Comparison of ENCODE assay signal across 9 cellular contexts in the genomic region with DNA sequence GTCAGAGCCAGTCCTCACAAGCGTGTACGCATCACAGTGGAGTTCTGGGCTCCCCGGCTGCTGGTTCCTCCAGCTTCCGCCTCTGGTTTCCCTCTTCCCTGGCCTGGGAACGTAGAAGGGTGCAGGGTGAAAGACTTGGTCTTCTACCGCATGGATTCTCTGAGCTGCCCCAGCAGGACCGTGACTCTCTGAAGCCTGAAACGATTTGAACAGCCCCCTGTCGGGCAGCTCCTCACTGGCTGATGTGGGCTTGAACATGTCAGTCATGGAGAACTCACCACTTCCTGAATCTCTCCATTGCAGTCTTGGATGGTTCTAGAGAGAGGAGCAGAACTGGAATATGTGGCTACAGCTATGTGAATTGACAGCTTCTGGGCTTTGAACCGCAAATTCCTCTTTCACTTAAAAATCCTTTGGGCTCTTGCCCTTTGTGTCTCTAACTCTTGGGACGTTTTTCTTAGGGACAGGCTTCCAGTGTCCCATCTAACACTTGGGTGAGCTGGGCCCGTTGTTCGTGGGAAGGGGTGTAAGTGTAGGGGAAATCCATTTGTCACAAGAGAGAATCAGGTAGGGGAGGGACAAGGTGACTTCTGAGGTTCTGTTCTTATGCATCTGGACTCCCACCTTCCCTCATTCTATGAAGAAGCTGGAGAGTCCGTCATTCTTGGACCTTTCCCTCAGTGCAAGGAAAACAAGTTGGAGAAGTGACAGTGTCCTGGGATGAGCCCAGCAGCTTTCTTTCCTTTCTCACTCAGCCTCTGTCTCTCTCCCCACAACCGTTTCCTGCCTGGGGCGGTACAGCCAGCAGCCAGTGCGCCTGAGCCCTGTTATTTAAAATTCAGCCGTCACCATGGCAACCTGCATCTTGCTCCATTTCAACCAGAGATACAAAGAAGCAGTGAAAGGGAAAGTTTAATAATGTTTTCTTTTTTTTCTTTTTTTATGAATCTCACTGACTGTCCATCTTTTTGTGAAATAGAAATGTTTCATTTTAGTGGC.
A peak's percentile ranks its signal among the peaks of the same experiment; 100 is the strongest.
DNase-seq lines count a peak whose midpoint lies in the region; ATAC-seq and TF ChIP-seq lines count a peak whose summit lies in the region.
"Had no signal": no experiment of that assay in that cellular context is flagged by ENCODE, and none has a peak within 500 bp of the region (broad histone marks: within the 10 kb centered on the region; RNA-seq: fewer than 3 reads in every experiment).

No MANE protein-coding gene starts in this region.

- no peaks in the 10 kb centered on the region for H3K27me3 Mint-ChIP-seq in activated T-cell treated with anti-CD3 and anti-CD28 coated beads, Interleukin-2, amount 50 U/mL, for 4 hours (ENCODE audit: low read depth)

- peak overlapping the region; percentile 89 for H3K27ac ChIP-seq in KOPT-K1 (ENCODE audit: low read depth, low read length, poor library complexity, severe bottlenecking)
- H3K27ac ChIP-seq in heart left ventricle: peak overlapping the region in 2 of 12 donors; percentile 26 to 79
- H3K27ac ChIP-seq in prostate gland: no peak overlapping the region

- H3K4me3 Mint-ChIP-seq in activated T-cell treated with anti-CD3 and anti-CD28 coated beads, Interleukin-2, amount 50 U/mL, for 4 hours: peak overlapping the region; percentile 27
- H3K4me3 Mint-ChIP-seq: nephron had no signal

- TF ChIP-seq POLR2A in heart left ventricle (IDR thresholded peaks at IDR 0.05) (no peak), prostate gland (IDR thresholded peaks at IDR 0.05) (no peak)

- H3K36me3 ChIP-seq in KOPT-K1 (ENCODE audit: insufficient read depth, low read length) (no peaks in the 10 kb centered on the region), heart left ventricle (no peaks in the 10 kb centered on the region), prostate gland (no peaks in the 10 kb centered on the region)

- H3K9me3 ChIP-seq in KOPT-K1 (ENCODE audit: insufficient read depth, low read length, poor library complexity, severe bottlenecking) (no peaks in the 10 kb centered on the region), heart left ventricle (no peaks in the 10 kb centered on the region), prostate gland (no peaks in the 10 kb centered on the region)

- H3K4me1 ChIP-seq in heart left ventricle: peaks cover 0 to 33% (median 0%) of the 10 kb centered on the region in 12 donors
- no peaks in the 10 kb centered on the region for H3K4me1 ChIP-seq in prostate gland (replicated peaks)

- TF ChIP-seq CTCF in heart left ventricle (IDR thresholded peaks at IDR 0.05): no peak
- TF ChIP-seq CTCF in prostate gland (IDR thresholded peaks at IDR 0.05): no peak

- DNase-seq in GDM1 (lab: John Stamatoyannopoulos, UW): peak; percentile 57
- DNase-seq in activated T-cell treated with anti-CD3 and anti-CD28 coated beads, Interleukin-2, amount 50 U/mL, for 4 hours: peak; percentile 51
- peak in 4 of 5 donors; percentile 17 to 57 (median 30) for DNase-seq in heart left ventricle
- DNase-seq in stimulated activated CD4-positive, alpha-beta T cell treated with anti-CD3 and anti-CD28 coated beads, Interleukin-1b, Interleukin-23, amount 100 ng/mL, for 4 hours (ENCODE audit: low read depth in 2 of 2): peak; percentile 22 to 46
- DNase-seq in cerebellar nuclear complex (lab: John Stamatoyannopoulos, UW): no peak
- DNase-seq in prostate gland (ENCODE audit: low spot score): no peak

- peak overlapping the region in 1 of 12 donors; percentile 8 for H3K4me3 ChIP-seq in heart left ventricle
- H3K4me3 ChIP-seq in prostate gland: no peak overlapping the region

- no peaks in the 10 kb centered on the region for H3K9me3 Mint-ChIP-seq in activated T-cell treated with anti-CD3 and anti-CD28 coated beads, Interleukin-2, amount 50 U/mL, for 4 hours
- H3K9me3 Mint-ChIP-seq: nephron had no signal

- intact Hi-C loops in heart left ventricle (cut with DNase I): loop anchor here in 3 of 10 donors (5.0 to 10.0 kb wide), 3 partner anchors 64 to 72 kb away; no protein-coding TSS in a partner anchor
- intact Hi-C loops in prostate gland (cut with DNase I): no loop called here

- peak; percentile 88 for ATAC-seq in GM21528 (IDR thresholded peaks at IDR 0.05; ENCODE audit: low FRiP score, unreplicated experiment)
- peak; percentile 64 to 69 for ATAC-seq in activated T-cell treated with anti-CD3 and anti-CD28 coated beads, Interleukin-2, amount 50 U/mL, for 4 hours
- ATAC-seq in heart left ventricle: peak in 3 of 4 donors; percentile 33 to 52 (median 46)

- peaks cover 33% of the 10 kb centered on the region for H3K4me1 Mint-ChIP-seq in activated T-cell treated with anti-CD3 and anti-CD28 coated beads, Interleukin-2, amount 50 U/mL, for 4 hours (ENCODE audit: low read depth)

- H3K27me3 ChIP-seq in heart left ventricle: no peaks in the 10 kb centered on the region
- no peaks in the 10 kb centered on the region for H3K27me3 ChIP-seq in prostate gland (replicated peaks; ENCODE audit: insufficient read depth)

- WGBS in heart left ventricle, 4 donors: 62 to 66% (median 63%) methylated on average over 18 of the region's 18 CpGs
- WGBS in prostate gland: 62% methylated on average over 18 of the region's 18 CpGs

- H3K36me3 Mint-ChIP-seq in activated T-cell treated with anti-CD3 and anti-CD28 coated beads, Interleukin-2, amount 50 U/mL, for 4 hours (ENCODE audit: insufficient read depth): no peaks in the 10 kb centered on the region

Comparison
In these comparisons a context has a peak if more than half of its experiments do, and no peak if none do; other contexts are left out.
1. DNase-seq: peak in GDM1 (single experiment), activated T-cell treated with anti-CD3 and anti-CD28 coated beads, Interleukin-2, amount 50 U/mL, for 4 hours (single experiment), heart left ventricle (4 of 5) and stimulated activated CD4-positive, alpha-beta T cell treated with anti-CD3 and anti-CD28 coated beads, Interleukin-1b, Interleukin-23, amount 100 ng/mL, for 4 hours (2 of 2); none in cerebellar nuclear complex (0 of 2) and prostate gland (single experiment).
2. Peak in every context shown above with its lines, with median percentiles within 50 percentile points of each other: ATAC-seq.